In genomic region chr1:121192512-121192911, GRCh38 we compare ENCODE assay signal across 1 cellular context. TPM values are rescaled to one million over a fixed set of nuclear protein-coding genes. Genes with fewer than 3 reads are reported as not detected.
"Had no signal": no experiment of that assay in that cellular context is flagged by ENCODE, and none has a peak within 500 bp of the region (broad histone marks: within the 10 kb centered on the region; RNA-seq: fewer than 3 reads in every experiment).

No MANE protein-coding gene starts in this region.

RNA-seq across cellular contexts. Expression of gene FAM72B, which starts 8.4 kb away (rescaled TPM):
- total RNA-seq: left ventricle myocardium inferior had no signal
